1 cellular context compared by ENCODE assay signal in genomic region chr14:21308479-21309237, GRCh38.
TF ChIP-seq lines count a peak whose summit lies in the region.

No MANE protein-coding gene starts in this region.

TF ChIP-seq in HEK293, 187 proteins besides CTCF, POLR2A, EP300 and RAD21 (continued from another document):
- no peak for TF ChIP-seq ZNF148 (tag by site-specific recombination; IDR thresholded peaks at IDR 0.05; ENCODE audit: borderline replicate concordance)
- TF ChIP-seq TCF7L2 (IDR thresholded peaks at IDR 0.05; ENCODE audit: borderline replicate concordance, low read depth, low read length), result peak; percentile 76; the same call in 1 of the 2 replicates
